In the genomic region with DNA sequence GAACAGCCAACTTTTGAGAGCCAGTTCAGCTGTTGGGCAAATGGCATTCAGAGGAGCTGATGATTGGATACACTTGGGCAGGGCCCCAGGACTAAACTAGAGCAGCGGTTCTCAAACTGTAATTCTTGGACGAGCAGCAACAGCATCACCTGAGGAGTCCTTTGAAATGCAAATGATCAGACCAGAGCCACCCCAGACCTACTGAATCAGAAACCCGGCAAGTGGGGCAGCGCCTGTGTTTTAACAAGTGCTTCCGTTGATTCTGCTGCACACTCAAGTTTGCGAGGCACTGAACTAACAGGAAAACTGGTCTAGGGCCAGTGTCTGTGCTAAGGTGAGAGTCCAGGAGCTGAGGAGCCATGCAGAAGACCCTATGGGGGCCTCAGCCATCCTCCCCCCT, we compare ENCODE assay signal across 11 cellular contexts.
"Had no signal": no experiment of that assay in that cellular context is flagged by ENCODE, and none has a peak within 500 bp of the region (broad histone marks: within the 10 kb centered on the region; RNA-seq: fewer than 3 reads in every experiment).

No MANE protein-coding gene starts in this region.

- DNase-seq: activated CD4-positive, alpha-beta T cell treated with anti-CD3 and anti-CD28 coated beads, Interleukin-2, amount 50 U/mL, for 4 hours; activated naive CD4-positive, alpha-beta T cell treated with anti-CD3 and anti-CD28 coated beads, Interleukin-2, amount 10 ng/mL, durations not matched to agents 7 days and 5 days; colonic mucosa; effector CD8-positive, alpha-beta T cell; gastrocnemius medialis had no signal

- H3K9me3 Mint-ChIP-seq: activated T-helper 17 cell treated with anti-CD3 and anti-CD28 coated beads, Interleukin-2, amount 50 U/mL, for 72 hours; stimulated activated effector memory CD8-positive, alpha-beta T cell treated with anti-CD3 and anti-CD28 coated beads, Interleukin-12 subunit alpha, Interleukin-12 subunit beta, amount 100 ng/mL, for 72 hours had no signal

- H3K36me3 Mint-ChIP-seq: stimulated activated effector memory CD8-positive, alpha-beta T cell treated with anti-CD3 and anti-CD28 coated beads, Interleukin-12 subunit alpha, Interleukin-12 subunit beta, amount 100 ng/mL, for 72 hours; type B pancreatic cell had no signal

- H3K4me3 ChIP-seq: cardiac muscle cell, colonic mucosa, gastrocnemius medialis, skin epidermis had no signal

- ATAC-seq: activated T-helper 17 cell treated with anti-CD3 and anti-CD28 coated beads, Interleukin-2, amount 50 U/mL, for 72 hours; gastrocnemius medialis; stimulated activated effector memory CD8-positive, alpha-beta T cell treated with anti-CD3 and anti-CD28 coated beads, Interleukin-12 subunit alpha, Interleukin-12 subunit beta, amount 100 ng/mL, for 72 hours had no signal

- H3K36me3 ChIP-seq: cardiac muscle cell, colonic mucosa, gastrocnemius medialis had no signal

- H3K27ac Mint-ChIP-seq: activated naive CD4-positive, alpha-beta T cell treated with anti-CD3 and anti-CD28 coated beads, Interleukin-2, amount 10 ng/mL, durations not matched to agents 7 days and 5 days; activated T-helper 17 cell treated with anti-CD3 and anti-CD28 coated beads, Interleukin-2, amount 50 U/mL, for 72 hours; stimulated activated effector memory CD8-positive, alpha-beta T cell treated with anti-CD3 and anti-CD28 coated beads, Interleukin-12 subunit alpha, Interleukin-12 subunit beta, amount 100 ng/mL, for 72 hours; type B pancreatic cell had no signal

- H3K27me3 ChIP-seq: cardiac muscle cell, colonic mucosa, gastrocnemius medialis had no signal

- H3K9me3 ChIP-seq: colonic mucosa, gastrocnemius medialis had no signal

- H3K27ac ChIP-seq: cardiac muscle cell, colonic mucosa, gastrocnemius medialis, parathyroid adenoma, skin epidermis had no signal

- H3K4me3 Mint-ChIP-seq: activated naive CD4-positive, alpha-beta T cell treated with anti-CD3 and anti-CD28 coated beads, Interleukin-2, amount 10 ng/mL, durations not matched to agents 7 days and 5 days; activated T-helper 17 cell treated with anti-CD3 and anti-CD28 coated beads, Interleukin-2, amount 50 U/mL, for 72 hours; stimulated activated effector memory CD8-positive, alpha-beta T cell treated with anti-CD3 and anti-CD28 coated beads, Interleukin-12 subunit alpha, Interleukin-12 subunit beta, amount 100 ng/mL, for 72 hours; type B pancreatic cell had no signal

- H3K4me1 ChIP-seq: gastrocnemius medialis, parathyroid adenoma had no signal
